In the genomic region with DNA sequence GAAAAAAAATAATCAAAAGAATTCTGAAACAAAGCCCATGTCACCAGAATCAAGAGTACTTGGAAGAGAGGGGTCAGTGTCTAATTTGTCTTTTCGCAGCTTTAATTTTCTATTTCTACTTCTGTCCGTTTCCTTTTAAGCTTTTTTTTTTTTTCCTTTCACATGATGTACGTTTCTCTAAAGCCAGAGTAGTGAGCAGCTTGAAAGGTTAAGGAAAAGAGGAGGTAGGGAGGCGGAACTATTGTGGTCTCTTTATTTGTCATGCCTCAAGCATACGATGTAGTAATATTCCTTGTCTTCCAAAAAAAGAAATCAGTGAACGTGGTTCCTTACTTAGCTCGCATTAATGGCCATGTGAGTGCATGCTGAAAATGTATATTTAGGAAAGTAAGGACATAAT, we compare ENCODE assay signal across 22 cellular contexts.
DNase-seq lines count a peak whose midpoint lies in the region; ATAC-seq and TF ChIP-seq lines count a peak whose summit lies in the region.
"Had no signal": no experiment of that assay in that cellular context is flagged by ENCODE, and none has a peak within 500 bp of the region (broad histone marks: within the 10 kb centered on the region; RNA-seq: fewer than 3 reads in every experiment).

No MANE protein-coding gene starts in this region.

- intact Hi-C loops in esophagus muscularis mucosa (cut with DNase I) (no loop called here), natural killer cell (cut with micrococcal nuclease) (no loop called here)

- peaks cover 0 to 24% (median 15%) of the 10 kb centered on the region in 4 donors for H3K4me1 ChIP-seq in esophagus muscularis mucosa
- H3K4me1 ChIP-seq: body of pancreas had no signal

- peak overlapping the region in 1 of 4 donors; percentile 20 for H3K27ac ChIP-seq in esophagus muscularis mucosa (replicated peaks in 1 of 4)
- H3K27ac ChIP-seq: body of pancreas had no signal

- H3K9me3 Mint-ChIP-seq in nephron (no peaks in the 10 kb centered on the region), natural killer cell (no peaks in the 10 kb centered on the region)
- H3K9me3 Mint-ChIP-seq: stimulated activated naive B cell treated with anti-CD40 and anti-IgM and Interleukin-4, amounts not matched to agents 10 μg/mL and 1 μg/mL and 100 μg/mL, for 72 hours; T-helper 2 cell treated with Interferon-gamma antibody and Interleukin-4, amounts not matched to agents 5 μg/mL and 100 μg/mL, for 36 hours; type B pancreatic cell had no signal

- H3K9me3 ChIP-seq in MG63: no peaks in the 10 kb centered on the region
- H3K9me3 ChIP-seq in esophagus muscularis mucosa: no peaks in the 10 kb centered on the region
- H3K9me3 ChIP-seq: body of pancreas had no signal

- H3K27me3 ChIP-seq in MG63 (no peaks in the 10 kb centered on the region), esophagus muscularis mucosa (no peaks in the 10 kb centered on the region)
- H3K27me3 ChIP-seq: body of pancreas had no signal

- H3K27ac Mint-ChIP-seq in nephron: peak overlapping the region in 2 of 3 experiments; percentile 40 to 80
- H3K27ac Mint-ChIP-seq in natural killer cell: no peak overlapping the region
- H3K27ac Mint-ChIP-seq: activated CD8-positive, alpha-beta memory T cell treated with anti-CD3 and anti-CD28 coated beads, Interleukin-2, amount 10 ng/mL, durations not matched to agents 7 days and 5 days; stimulated activated naive B cell treated with anti-CD40 and anti-IgM and Interleukin-4, amounts not matched to agents 10 μg/mL and 1 μg/mL and 100 μg/mL, for 72 hours; T-helper 2 cell treated with Interferon-gamma antibody and Interleukin-4, amounts not matched to agents 5 μg/mL and 100 μg/mL, for 36 hours; type B pancreatic cell had no signal

- no peak for ATAC-seq in HG02852 (IDR thresholded peaks at IDR 0.05; ENCODE audit: unreplicated experiment)
- ATAC-seq in natural killer cell: no peak
- ATAC-seq: activated CD8-positive, alpha-beta memory T cell treated with anti-CD3 and anti-CD28 coated beads, Interleukin-2, amount 10 ng/mL, durations not matched to agents 7 days and 5 days; body of pancreas; K562; stimulated activated naive B cell treated with anti-CD40 and anti-IgM and Interleukin-4, amounts not matched to agents 10 μg/mL and 1 μg/mL and 100 μg/mL, for 72 hours had no signal

- no peak for TF ChIP-seq EP300 in esophagus muscularis mucosa (IDR thresholded peaks at IDR 0.05)

- H3K4me3 ChIP-seq in AG10803 (ENCODE audit: low read length): no peak overlapping the region
- H3K4me3 ChIP-seq in MG63: peak overlapping the region; percentile 32
- peak overlapping the region in 3 of 4 donors; percentile 18 to 34 (median 33) for H3K4me3 ChIP-seq in esophagus muscularis mucosa
- H3K4me3 ChIP-seq: body of pancreas, K562, lung had no signal

- H3K4me1 Mint-ChIP-seq in nephron (peaks cover 34% of the 10 kb centered on the region), natural killer cell (no peaks in the 10 kb centered on the region)
- H3K4me1 Mint-ChIP-seq: activated CD8-positive, alpha-beta memory T cell treated with anti-CD3 and anti-CD28 coated beads, Interleukin-2, amount 10 ng/mL, durations not matched to agents 7 days and 5 days; stimulated activated naive B cell treated with anti-CD40 and anti-IgM and Interleukin-4, amounts not matched to agents 10 μg/mL and 1 μg/mL and 100 μg/mL, for 72 hours had no signal

- H3K36me3 Mint-ChIP-seq in nephron (ENCODE audit: low read depth) (peaks cover 3% of the 10 kb centered on the region), natural killer cell (no peaks in the 10 kb centered on the region)
- H3K36me3 Mint-ChIP-seq: activated CD8-positive, alpha-beta memory T cell treated with anti-CD3 and anti-CD28 coated beads, Interleukin-2, amount 10 ng/mL, durations not matched to agents 7 days and 5 days; stimulated activated naive B cell treated with anti-CD40 and anti-IgM and Interleukin-4, amounts not matched to agents 10 μg/mL and 1 μg/mL and 100 μg/mL, for 72 hours had no signal

- H3K27me3 Mint-ChIP-seq in nephron (ENCODE audit: low read depth): peaks cover 3% of the 10 kb centered on the region
- peaks cover 6 to 9% of the 10 kb centered on the region in 2 donors for H3K27me3 Mint-ChIP-seq in natural killer cell (ENCODE audit: low read depth in 2 of 2)
- H3K27me3 Mint-ChIP-seq: type B pancreatic cell had no signal

- WGBS in esophagus muscularis mucosa: 49% methylated on average over 7 of the region's 7 CpGs

- no peak for TF ChIP-seq POLR2A in esophagus muscularis mucosa (IDR thresholded peaks at IDR 0.05; ENCODE audit: low read depth)

- TF ChIP-seq CTCF in AG10803 (conservative IDR thresholded peaks at IDR 0.05; ENCODE audit: low read length) (no peak), esophagus muscularis mucosa (IDR thresholded peaks at IDR 0.05) (no peak), nephron (IDR thresholded peaks at IDR 0.05; ENCODE audit: unreplicated experiment in 3 of 3) (no peak), natural killer cell (IDR thresholded peaks at IDR 0.05) (no peak)

- DNase-seq in AG10803 (ENCODE audit: low read depth) (peak; percentile 23), MG63 (no peak), esophagus muscularis mucosa (ENCODE audit: extremely low spot score) (no peak), RKO (ENCODE audit: low spot score) (no peak), amygdala (lab: John Stamatoyannopoulos, UW) (no peak), natural killer cell (no peak)
- DNase-seq: activated CD4-positive, alpha-beta T cell treated with anti-CD3 and anti-CD28 coated beads for 1 hour; activated CD8-positive, alpha-beta memory T cell treated with anti-CD3 and anti-CD28 coated beads, Interleukin-2, amount 10 ng/mL, durations not matched to agents 7 days and 5 days; body of pancreas; COR-L47; effector CD4-positive, alpha-beta T cell; foreskin melanocyte; GDM1; H7; SHP77 treated with DMSO at 0.1 percent for 48 hours; stimulated activated naive B cell treated with anti-CD40 and anti-IgM and Interleukin-4, amounts not matched to agents 10 μg/mL and 1 μg/mL and 100 μg/mL, for 72 hours had no signal

- H3K4me3 Mint-ChIP-seq in nephron (peak overlapping the region in 1 of 3 experiments; percentile 33), natural killer cell (no peak overlapping the region)
- H3K4me3 Mint-ChIP-seq: activated CD8-positive, alpha-beta memory T cell treated with anti-CD3 and anti-CD28 coated beads, Interleukin-2, amount 10 ng/mL, durations not matched to agents 7 days and 5 days; stimulated activated naive B cell treated with anti-CD40 and anti-IgM and Interleukin-4, amounts not matched to agents 10 μg/mL and 1 μg/mL and 100 μg/mL, for 72 hours; T-helper 2 cell treated with Interferon-gamma antibody and Interleukin-4, amounts not matched to agents 5 μg/mL and 100 μg/mL, for 36 hours; type B pancreatic cell had no signal

- H3K36me3 ChIP-seq in MG63 (no peaks in the 10 kb centered on the region), esophagus muscularis mucosa (no peaks in the 10 kb centered on the region)

Comparison
In these comparisons a context has a peak if more than half of its experiments do, and no peak if none do; other contexts are left out.
1. H3K27ac Mint-ChIP-seq: peak in nephron (2 of 3); none in natural killer cell (0 of 2).